In genomic region chr14:22557846-22558220, GRCh38 we compare ENCODE assay signal across 9 cellular contexts. TPM values are rescaled to one million over a fixed set of nuclear protein-coding genes. Genes with fewer than 3 reads are reported as not detected.
DNase-seq lines count a peak whose midpoint lies in the region; ATAC-seq and TF ChIP-seq lines count a peak whose summit lies in the region.
"Had no signal": no experiment of that assay in that cellular context is flagged by ENCODE, and none has a peak within 500 bp of the region (broad histone marks: within the 10 kb centered on the region; RNA-seq: fewer than 3 reads in every experiment).

No MANE protein-coding gene starts in this region.

- H3K4me3 Mint-ChIP-seq in activated CD4-positive, alpha-beta T cell treated with anti-CD3 and anti-CD28 coated beads for 36 hours, result peak overlapping the region; percentile 76
- H3K4me3 Mint-ChIP-seq in T-helper 17 cell, result peak overlapping the region; percentile 86

- H3K27me3 Mint-ChIP-seq in activated CD4-positive, alpha-beta T cell treated with anti-CD3 and anti-CD28 coated beads for 36 hours, result no peaks in the 10 kb centered on the region
- no peaks in the 10 kb centered on the region for H3K27me3 Mint-ChIP-seq in T-helper 17 cell

- H3K4me3 ChIP-seq in iPS-20b (ENCODE audit: low read length) (no peak overlapping the region), spleen (peak overlapping the region in 1 of 8 donors; percentile 66), sigmoid colon (no peak overlapping the region)

- peaks cover 29% of the 10 kb centered on the region for H3K36me3 Mint-ChIP-seq in activated CD4-positive, alpha-beta T cell treated with anti-CD3 and anti-CD28 coated beads for 36 hours (ENCODE audit: low read depth)
- H3K36me3 Mint-ChIP-seq in T-helper 17 cell (ENCODE audit: low read depth), result peaks cover 3% of the 10 kb centered on the region

- peak overlapping the region; percentile 100 for H3K27ac Mint-ChIP-seq in activated CD4-positive, alpha-beta T cell treated with anti-CD3 and anti-CD28 coated beads for 36 hours
- peak overlapping the region; percentile 100 for H3K27ac Mint-ChIP-seq in T-helper 17 cell

- H3K9me3 ChIP-seq in T-helper 17 cell (ENCODE audit: control insufficient read depth, low read length, poor library complexity, severe bottlenecking) (no peaks in the 10 kb centered on the region), iPS-20b (ENCODE audit: insufficient read depth, low read depth, low read length) (no peaks in the 10 kb centered on the region), spleen (no peaks in the 10 kb centered on the region), sigmoid colon (no peaks in the 10 kb centered on the region)

- ATAC-seq in activated CD4-positive, alpha-beta T cell treated with anti-CD3 and anti-CD28 coated beads for 36 hours, result no peak
- no peak for ATAC-seq in T-helper 17 cell
- ATAC-seq in GM21390 (IDR thresholded peaks at IDR 0.05; ENCODE audit: unreplicated experiment), result no peak
- ATAC-seq in HG02610 (IDR thresholded peaks at IDR 0.05; ENCODE audit: unreplicated experiment), result no peak

- H3K4me1 ChIP-seq in iPS-20b (ENCODE audit: insufficient read depth, low read length), result peaks cover 3% of the 10 kb centered on the region; the same call in 1 of the 2 replicates
- peaks cover 37 to 100% (median 93%) of the 10 kb centered on the region in 6 donors for H3K4me1 ChIP-seq in spleen
- H3K4me1 ChIP-seq in sigmoid colon, result peaks cover 0 to 32% (median 15%) of the 10 kb centered on the region in 4 donors

- intact Hi-C loops in activated CD4-positive, alpha-beta T cell treated with anti-CD3 and anti-CD28 coated beads for 36 hours (cut with DNase I, micrococcal nuclease), result loop anchor here (1.0 to 10.0 kb wide), 24 partner anchors 12 to 1291 kb away; partner anchors contain the start of genes HNRNPC (in 1 of the 2) and MRPL52 (in 1 of the 2)
- intact Hi-C loops in spleen (cut with DNase I; ENCODE audit: low total_unique reads), result loop anchor here (10.0 kb wide), 1 partner anchor 173 kb away; no protein-coding TSS in a partner anchor
- intact Hi-C loops in sigmoid colon (cut with DNase I), result loop anchor here (1.0 to 10.0 kb wide), 4 partner anchors 95 to 264 kb away; no protein-coding TSS in a partner anchor

- TF ChIP-seq EP300 in sigmoid colon (IDR thresholded peaks at IDR 0.05), result no peak

- peak overlapping the region; percentile 65; the same call in 1 of the 2 replicates for H3K9ac ChIP-seq in iPS-20b (ENCODE audit: low read depth, low read length)
- H3K9ac ChIP-seq: parathyroid adenoma had no signal

- no peak overlapping the region for H3K27ac ChIP-seq in iPS-20b (ENCODE audit: low read length)
- peak overlapping the region; percentile 76 to 96 (median 90) for H3K27ac ChIP-seq in spleen
- peak overlapping the region in 2 of 4 donors; percentile 62 to 71 for H3K27ac ChIP-seq in sigmoid colon
- H3K27ac ChIP-seq: parathyroid adenoma had no signal

- H3K4me1 Mint-ChIP-seq in activated CD4-positive, alpha-beta T cell treated with anti-CD3 and anti-CD28 coated beads for 36 hours, result peaks cover 86% of the 10 kb centered on the region
- H3K4me1 Mint-ChIP-seq in T-helper 17 cell, result peaks cover 82% of the 10 kb centered on the region

- no peak for TF ChIP-seq POLR2A in spleen (IDR thresholded peaks at IDR 0.05)
- no peak for TF ChIP-seq POLR2A in sigmoid colon (IDR thresholded peaks at IDR 0.05)

- POLR2A ChIA-PET in activated CD4-positive, alpha-beta T cell treated with anti-CD3 and anti-CD28 coated beads for 36 hours (lab: Charles Lee), result interaction anchor here (0.7 to 1.1 kb wide), 10 partner anchors 8 to 569 kb away, joined by 3 to 7 read pairs (median 3); partner anchors contain the start of genes DAD1 and OXA1L

- H3K27me3 ChIP-seq in iPS-20b (ENCODE audit: insufficient read depth, low read length) (no peaks in the 10 kb centered on the region), spleen (replicated peaks in 1 of 7) (no peaks in the 10 kb centered on the region), sigmoid colon (no peaks in the 10 kb centered on the region)

- WGBS in spleen, 5 donors, result 68 to 85% (median 75%) methylated on average over 1 of the region's 1 CpG
- WGBS in sigmoid colon, 2 donors, result 67 to 73% methylated on average over 1 of the region's 1 CpG

- TF ChIP-seq CTCF in spleen (IDR thresholded peaks at IDR 0.05 in 8 of 11, conservative IDR thresholded peaks at IDR 0.05 in 3 of 11) (no peak), sigmoid colon (IDR thresholded peaks at IDR 0.05) (no peak)

- no peak for DNase-seq in activated CD4-positive, alpha-beta T cell treated with anti-CD3 and anti-CD28 coated beads for 36 hours
- DNase-seq in activated CD4-positive, alpha-beta T cell treated with anti-CD3 and anti-CD28 coated beads, Interleukin-2, amount 50 U/mL, for 1 hour, result no peak
- DNase-seq in T-helper 17 cell (no peak), spleen (no peak), sigmoid colon (no peak)

- H3K36me3 ChIP-seq in iPS-20b (ENCODE audit: insufficient read depth, low read depth, low read length) (no peaks in the 10 kb centered on the region), spleen (no peaks in the 10 kb centered on the region), sigmoid colon (no peaks in the 10 kb centered on the region)

- CTCF ChIA-PET in activated CD4-positive, alpha-beta T cell treated with anti-CD3 and anti-CD28 coated beads for 36 hours (lab: Charles Lee), result interaction anchor here (0.6 to 6.1 kb wide), 16 partner anchors 9 to 1020 kb away, joined by 3 to 187 read pairs (median 4); no protein-coding TSS in a partner anchor

- H3K9me3 Mint-ChIP-seq in activated CD4-positive, alpha-beta T cell treated with anti-CD3 and anti-CD28 coated beads for 36 hours (ENCODE audit: low read depth), result no peaks in the 10 kb centered on the region

RNA-seq across cellular contexts. Expression of gene DAD1, which starts 31.2 kb away (rescaled TPM):
- 100 to 1,000 TPM; 265 to 302 TPM for total RNA-seq in activated CD4-positive, alpha-beta T cell treated with anti-CD3 and anti-CD28 coated beads for 36 hours
- total RNA-seq in T-helper 17 cell (10 to 100 TPM; 95.4 to 96.0 TPM), spleen (100 to 1,000 TPM; 107 to 176 (median 123) TPM), sigmoid colon (100 to 1,000 TPM; 115 to 192 (median 164) TPM)
- polyA plus RNA-seq in spleen (100 to 1,000 TPM; 102 to 165 (median 147) TPM), sigmoid colon (100 to 1,000 TPM; 136 to 274 (median 160) TPM)

RNA-seq across cellular contexts. Expression of gene ABHD4, which starts 40.3 kb away (rescaled TPM):
- total RNA-seq in activated CD4-positive, alpha-beta T cell treated with anti-CD3 and anti-CD28 coated beads for 36 hours, result 10 to 100 TPM in 1 of 2 experiments, 1 to 10 TPM in 1; 8.3 to 10.5 TPM
- 10 to 100 TPM; 12.3 to 19.0 TPM for total RNA-seq in T-helper 17 cell
- total RNA-seq in spleen, result 10 to 100 TPM; 12.0 to 32.8 (median 24.9) TPM
- polyA plus RNA-seq in spleen, result 1 to 10 TPM; 7.2 to 8.6 (median 7.9) TPM
- 10 to 100 TPM; 17.4 to 20.4 (median 18.7) TPM for total RNA-seq in sigmoid colon
- 10 to 100 TPM in 2 of 3 donors, 1 to 10 TPM in 1; 9.5 to 18.0 (median 12.3) TPM for polyA plus RNA-seq in sigmoid colon
